7 cellular contexts compared by ENCODE assay signal in genomic region chr15:74992619-74993018, GRCh38.
"Had no signal": no experiment of that assay in that cellular context is flagged by ENCODE, and none has a peak within 500 bp of the region (broad histone marks: within the 10 kb centered on the region; RNA-seq: fewer than 3 reads in every experiment).

No MANE protein-coding gene starts in this region.

- H3K4me3 ChIP-seq: GM23248, HAP-1 had no signal

- H3K27ac ChIP-seq: GM23248, HL-60 had no signal

- H3K9me3 ChIP-seq: HAP-1 had no signal

- FAIRE-seq: HepG2 had no signal

- H3K36me3 ChIP-seq: HAP-1 had no signal

- DNase-seq: GM23248, GOT3, H7, KG1 had no signal
